ENCODE assay signal across 1 cellular context in genomic region chr6:30818426-30818841, GRCh38.
TF ChIP-seq lines count a peak whose summit lies in the region.

No MANE protein-coding gene starts in this region.

TF ChIP-seq in WTC11, 78 proteins besides CTCF, POLR2A, EP300 and RAD21 (continued from another document):
- TF ChIP-seq ZNF281 (CRISPR knock-in tag; IDR thresholded peaks at IDR 0.05) (no peak), NFE2L1 (CRISPR knock-in tag; IDR thresholded peaks at IDR 0.05) (no peak), ZNF532 (CRISPR knock-in tag; IDR thresholded peaks at IDR 0.05; ENCODE audit: borderline replicate concordance) (no peak), ZNF317 (CRISPR knock-in tag; IDR thresholded peaks at IDR 0.05; ENCODE audit: borderline replicate concordance, low read depth) (no peak), JUN (CRISPR knock-in tag; IDR thresholded peaks at IDR 0.05) (no peak), TP53 (CRISPR knock-in tag; IDR thresholded peaks at IDR 0.05) (no peak), ETV6 (CRISPR knock-in tag; IDR thresholded peaks at IDR 0.05) (no peak)
